16 cellular contexts compared by ENCODE assay signal in genomic region chr2:86033751-86034680, GRCh38.
DNase-seq lines count a peak whose midpoint lies in the region; ATAC-seq lines count a peak whose summit lies in the region.
"Had no signal": no experiment of that assay in that cellular context is flagged by ENCODE, and none has a peak within 500 bp of the region (broad histone marks: within the 10 kb centered on the region; RNA-seq: fewer than 3 reads in every experiment).

No MANE protein-coding gene starts in this region.

- POLR2A ChIA-PET in T-cell (lab: Charles Lee), result interaction anchor here in 1 of 2 donors (0.5 to 0.9 kb wide), 2 partner anchors 110 to 190 kb away, joined by 3 to 5 read pairs; no protein-coding TSS in a partner anchor

- DNase-seq in activated effector memory CD4-positive, alpha-beta T cell treated with anti-CD3 and anti-CD28 coated beads, Interleukin-2, amount 50 U/mL, for 16 hours, result peak; percentile 42
- DNase-seq in activated effector memory CD4-positive, alpha-beta T cell treated with Interleukin-2 at 50 U/mL for 16 hours, result no peak
- DNase-seq in T-cell (peak in 1 of 34 experiments; percentile 16), left ventricle myocardium superior (peak; percentile 67), pons (ENCODE audit: low spot score) (no peak), NCI-H524 treated with DMSO at 0.1 percent for 48 hours (lab: John Stamatoyannopoulos, UW) (no peak), NCI-H82 (lab: John Stamatoyannopoulos, UW) (no peak)
- DNase-seq in stimulated activated effector memory CD8-positive, alpha-beta T cell treated with anti-CD3 and anti-CD28 coated beads, Interleukin-12 subunit alpha, Interleukin-12 subunit beta, amount 100 ng/mL, for 72 hours (ENCODE audit: low spot score in 2 of 2), result no peak
- DNase-seq: activated CD4-positive, alpha-beta T cell treated with anti-CD3 and anti-CD28 coated beads, Interleukin-2, amount 50 U/mL, for 4 hours; DMS53; heart right ventricle; NCI-H187 treated with DMSO at 0.1 percent for 48 hours; NCI-H526 treated with DMSO at 0.1 percent for 48 hours; RPMI8226; T1000 had no signal

- no peaks in the 10 kb centered on the region for H3K9me3 Mint-ChIP-seq in T-cell
- no peaks in the 10 kb centered on the region for H3K9me3 Mint-ChIP-seq in stimulated activated effector memory CD8-positive, alpha-beta T cell treated with anti-CD3 and anti-CD28 coated beads, Interleukin-12 subunit alpha, Interleukin-12 subunit beta, amount 100 ng/mL, for 72 hours

- H3K4me1 Mint-ChIP-seq in T-cell, result peaks cover 64 to 75% (median 70%) of the 10 kb centered on the region in 3 donors
- H3K4me1 Mint-ChIP-seq in stimulated activated effector memory CD8-positive, alpha-beta T cell treated with anti-CD3 and anti-CD28 coated beads, Interleukin-12 subunit alpha, Interleukin-12 subunit beta, amount 100 ng/mL, for 72 hours, result peaks cover 55% of the 10 kb centered on the region

- H3K4me3 Mint-ChIP-seq in T-cell, result peak overlapping the region in 1 of 3 donors; percentile 73
- no peak overlapping the region for H3K4me3 Mint-ChIP-seq in stimulated activated effector memory CD8-positive, alpha-beta T cell treated with anti-CD3 and anti-CD28 coated beads, Interleukin-12 subunit alpha, Interleukin-12 subunit beta, amount 100 ng/mL, for 72 hours

- ATAC-seq in T-cell (replicated peaks in 1 of 4), result no peak
- no peak for ATAC-seq in left ventricle myocardium superior
- no peak for ATAC-seq in stimulated activated effector memory CD8-positive, alpha-beta T cell treated with anti-CD3 and anti-CD28 coated beads, Interleukin-12 subunit alpha, Interleukin-12 subunit beta, amount 100 ng/mL, for 72 hours
- ATAC-seq: esophagus mucosa had no signal

- peaks cover 32% of the 10 kb centered on the region for H3K36me3 Mint-ChIP-seq in T-cell
- peaks cover 96% of the 10 kb centered on the region for H3K36me3 Mint-ChIP-seq in stimulated activated effector memory CD8-positive, alpha-beta T cell treated with anti-CD3 and anti-CD28 coated beads, Interleukin-12 subunit alpha, Interleukin-12 subunit beta, amount 100 ng/mL, for 72 hours

- CTCF ChIA-PET in T-cell (lab: Charles Lee), result interaction anchor here in 1 of 2 donors (0.7 to 1.6 kb wide), 2 partner anchors 10 to 11 kb away, joined by 3 to 4 read pairs; no protein-coding TSS in a partner anchor

- no peaks in the 10 kb centered on the region for H3K27me3 Mint-ChIP-seq in T-cell

- intact Hi-C loops in left ventricle myocardium superior (cut with micrococcal nuclease), result no loop called here

- H3K27ac Mint-ChIP-seq in T-cell, result peak overlapping the region; percentile 99
- peak overlapping the region; percentile 96 for H3K27ac Mint-ChIP-seq in stimulated activated effector memory CD8-positive, alpha-beta T cell treated with anti-CD3 and anti-CD28 coated beads, Interleukin-12 subunit alpha, Interleukin-12 subunit beta, amount 100 ng/mL, for 72 hours

Comparison
In these comparisons a context has a peak if more than half of its experiments do, and no peak if none do; other contexts are left out.
1. DNase-seq: peak in activated effector memory CD4-positive, alpha-beta T cell treated with anti-CD3 and anti-CD28 coated beads, Interleukin-2, amount 50 U/mL, for 16 hours (single experiment) and left ventricle myocardium superior (single experiment); none in activated effector memory CD4-positive, alpha-beta T cell treated with Interleukin-2 at 50 U/mL for 16 hours (single experiment), stimulated activated effector memory CD8-positive, alpha-beta T cell treated with anti-CD3 and anti-CD28 coated beads, Interleukin-12 subunit alpha, Interleukin-12 subunit beta, amount 100 ng/mL, for 72 hours (0 of 2), pons (single experiment), NCI-H524 treated with DMSO at 0.1 percent for 48 hours (single experiment) and NCI-H82 (single experiment).